In genomic region chr3:62238431-62238830, GRCh38 we compare ENCODE assay signal across 22 cellular contexts.
DNase-seq lines count a peak whose midpoint lies in the region; ATAC-seq and TF ChIP-seq lines count a peak whose summit lies in the region.
"Had no signal": no experiment of that assay in that cellular context is flagged by ENCODE, and none has a peak within 500 bp of the region (broad histone marks: within the 10 kb centered on the region; RNA-seq: fewer than 3 reads in every experiment).

No MANE protein-coding gene starts in this region.

- TF ChIP-seq CTCF in brain (conservative IDR thresholded peaks at IDR 0.05) (no peak), sigmoid colon (IDR thresholded peaks at IDR 0.05) (no peak)

- H3K4me3 Mint-ChIP-seq in brain, result no peak overlapping the region
- H3K4me3 Mint-ChIP-seq in activated naive CD4-positive, alpha-beta T cell treated with anti-CD3 and anti-CD28 coated beads for 36 hours, result no peak overlapping the region
- H3K4me3 Mint-ChIP-seq: activated B cell treated with CpG ODN at 0.5 μM for 24 hours had no signal

- DNase-seq in NCI-H1092 (lab: John Stamatoyannopoulos, UW), result peak; percentile 3
- no peak for DNase-seq in NCI-H1092 treated with DMSO at 0.1 percent for 48 hours (lab: John Stamatoyannopoulos, UW)
- DNase-seq in activated naive CD4-positive, alpha-beta T cell treated with anti-CD3 and anti-CD28 coated beads for 36 hours, result no peak
- no peak for DNase-seq in sigmoid colon
- DNase-seq: 8988T; activated B cell treated with CpG ODN at 0.5 μM for 24 hours; adrenal gland; DMS53; heart right ventricle; islet precursor cell; mesenchymal stem cell; NCI-H2081; stimulated activated CD4-positive, alpha-beta T cell treated with anti-CD3 and anti-CD28 coated beads, Interleukin-12 subunit alpha, Interleukin-12 subunit beta, amount 100 ng/mL, for 4 hours; stimulated activated naive CD8-positive, alpha-beta T cell treated with anti-CD3 and anti-CD28 coated beads, Interleukin-15, Interleukin-2, amounts not matched to agents 100 U/mL and 50 U/mL, for 24 hours; upper lobe of right lung had no signal

- H3K27ac Mint-ChIP-seq in brain, result peak overlapping the region in 3 of 5 experiments; percentile 4 to 38 (median 24)
- no peak overlapping the region for H3K27ac Mint-ChIP-seq in activated naive CD4-positive, alpha-beta T cell treated with anti-CD3 and anti-CD28 coated beads for 36 hours
- H3K27ac Mint-ChIP-seq: activated B cell treated with CpG ODN at 0.5 μM for 24 hours; activated T-helper 17 cell treated with anti-CD3 and anti-CD28 coated beads, Interleukin-2, amount 50 U/mL, for 72 hours had no signal

- no peaks in the 10 kb centered on the region for H3K9me3 Mint-ChIP-seq in brain
- no peaks in the 10 kb centered on the region for H3K9me3 Mint-ChIP-seq in activated naive CD4-positive, alpha-beta T cell treated with anti-CD3 and anti-CD28 coated beads for 36 hours
- H3K9me3 Mint-ChIP-seq: activated B cell treated with CpG ODN at 0.5 μM for 24 hours; activated T-helper 17 cell treated with anti-CD3 and anti-CD28 coated beads, Interleukin-2, amount 50 U/mL, for 72 hours had no signal

- peaks cover 4% of the 10 kb centered on the region for H3K27me3 Mint-ChIP-seq in brain
- peaks cover 5% of the 10 kb centered on the region for H3K27me3 Mint-ChIP-seq in activated naive CD4-positive, alpha-beta T cell treated with anti-CD3 and anti-CD28 coated beads for 36 hours (ENCODE audit: low read depth)
- H3K27me3 Mint-ChIP-seq: activated B cell treated with CpG ODN at 0.5 μM for 24 hours; activated T-helper 17 cell treated with anti-CD3 and anti-CD28 coated beads, Interleukin-2, amount 50 U/mL, for 72 hours had no signal

- TF ChIP-seq EP300 in sigmoid colon (IDR thresholded peaks at IDR 0.05), result no peak

- peaks cover 95% of the 10 kb centered on the region for H3K4me1 Mint-ChIP-seq in brain
- no peaks in the 10 kb centered on the region for H3K4me1 Mint-ChIP-seq in activated naive CD4-positive, alpha-beta T cell treated with anti-CD3 and anti-CD28 coated beads for 36 hours (ENCODE audit: low read depth)
- H3K4me1 Mint-ChIP-seq: activated T-helper 17 cell treated with anti-CD3 and anti-CD28 coated beads, Interleukin-2, amount 50 U/mL, for 72 hours had no signal

- H3K4me1 ChIP-seq in sigmoid colon, result peaks cover 0 to 12% (median 6%) of the 10 kb centered on the region in 4 donors
- H3K4me1 ChIP-seq: upper lobe of right lung had no signal

- no peak overlapping the region for H3K27ac ChIP-seq in sigmoid colon
- H3K27ac ChIP-seq: adrenal gland, C4-2B, esophagus muscularis mucosa, heart right ventricle, upper lobe of right lung had no signal

- TF ChIP-seq POLR2A in sigmoid colon (IDR thresholded peaks at IDR 0.05), result no peak

- CTCF ChIA-PET in activated naive CD4-positive, alpha-beta T cell treated with anti-CD3 and anti-CD28 coated beads for 36 hours (lab: Charles Lee), result no interaction called here

- ATAC-seq in GM21360 (IDR thresholded peaks at IDR 0.05; ENCODE audit: unreplicated experiment) (peak; percentile 84), HG03457 (IDR thresholded peaks at IDR 0.05; ENCODE audit: unreplicated experiment) (peak; percentile 32), HG03460 (IDR thresholded peaks at IDR 0.05; ENCODE audit: unreplicated experiment) (no peak)
- ATAC-seq: activated T-helper 17 cell treated with anti-CD3 and anti-CD28 coated beads, Interleukin-2, amount 50 U/mL, for 72 hours; stimulated activated naive CD8-positive, alpha-beta T cell treated with anti-CD3 and anti-CD28 coated beads, Interleukin-15, Interleukin-2, amounts not matched to agents 100 U/mL and 50 U/mL, for 24 hours; upper lobe of right lung had no signal

- peaks cover 0 to 7% (median 0%) of the 10 kb centered on the region in 4 donors for H3K36me3 ChIP-seq in sigmoid colon
- H3K36me3 ChIP-seq: adrenal gland, esophagus muscularis mucosa, upper lobe of right lung had no signal

- no peaks in the 10 kb centered on the region for H3K27me3 ChIP-seq in sigmoid colon
- H3K27me3 ChIP-seq: adrenal gland, esophagus muscularis mucosa, heart right ventricle, upper lobe of right lung had no signal

- H3K36me3 Mint-ChIP-seq in brain, result peaks cover 5% of the 10 kb centered on the region
- H3K36me3 Mint-ChIP-seq in activated naive CD4-positive, alpha-beta T cell treated with anti-CD3 and anti-CD28 coated beads for 36 hours (ENCODE audit: low read depth), result no peaks in the 10 kb centered on the region

- intact Hi-C loops in activated naive CD4-positive, alpha-beta T cell treated with anti-CD3 and anti-CD28 coated beads for 36 hours (cut with micrococcal nuclease), result no loop called here
- intact Hi-C loops in sigmoid colon (cut with DNase I), result no loop called here

- H3K9me3 ChIP-seq in sigmoid colon, result no peaks in the 10 kb centered on the region
- H3K9me3 ChIP-seq: adrenal gland, esophagus muscularis mucosa, heart right ventricle, upper lobe of right lung had no signal

- H3K4me3 ChIP-seq in sigmoid colon, result no peak overlapping the region
- H3K4me3 ChIP-seq: adrenal gland, esophagus muscularis mucosa, heart right ventricle, upper lobe of right lung had no signal
